ENCODE assay signal across 20 cellular contexts in the genomic region with DNA sequence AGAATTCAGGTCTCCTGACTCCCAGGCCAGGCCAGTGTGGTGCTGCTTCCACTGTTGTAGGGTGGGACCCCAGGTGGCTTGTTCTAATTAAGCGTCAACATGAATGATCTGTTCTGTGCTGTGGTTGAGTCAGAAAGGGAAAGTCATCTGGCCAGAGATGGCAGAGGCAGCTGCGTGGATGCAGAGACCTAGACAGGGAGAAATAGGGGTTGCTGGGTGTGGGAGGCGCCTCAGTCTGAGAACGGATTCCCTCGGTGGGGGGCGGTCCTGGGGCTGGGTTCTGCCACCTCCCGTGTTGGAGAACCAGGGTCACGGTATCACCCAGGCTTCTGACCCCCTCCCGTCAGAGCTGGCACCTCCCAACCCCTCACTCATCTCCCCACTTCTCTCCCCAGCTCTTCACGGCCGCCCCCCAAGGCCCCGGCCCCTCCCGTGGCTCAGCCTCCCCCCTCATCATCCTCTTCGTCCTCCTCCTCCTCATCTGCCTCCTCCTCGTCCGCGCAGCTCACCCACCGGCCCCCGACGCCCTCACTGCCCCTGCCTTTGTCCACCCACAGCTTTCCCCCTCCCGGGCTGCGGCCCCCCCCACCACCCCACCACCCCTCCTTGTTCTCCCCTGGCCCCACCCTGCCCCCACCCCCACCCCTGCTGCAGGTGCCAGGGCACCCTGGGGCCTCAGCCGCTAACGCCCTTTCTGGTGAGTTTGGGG. TPM values are rescaled to one million over a fixed set of nuclear protein-coding genes. Genes with fewer than 3 reads are reported as not detected.
DNase-seq lines count a peak whose midpoint lies in the region; ATAC-seq and TF ChIP-seq lines count a peak whose summit lies in the region.
"Had no signal": no experiment of that assay in that cellular context is flagged by ENCODE, and none has a peak within 500 bp of the region (broad histone marks: within the 10 kb centered on the region; RNA-seq: fewer than 3 reads in every experiment).

No MANE protein-coding gene starts in this region.

- ATAC-seq in activated CD8-positive, alpha-beta memory T cell treated with anti-CD3 and anti-CD28 coated beads, Interleukin-2, amount 10 ng/mL, durations not matched to agents 7 days and 5 days = no peak
- no peak for ATAC-seq in GM18858 (IDR thresholded peaks at IDR 0.05; ENCODE audit: unreplicated experiment)
- ATAC-seq in HG02623 (IDR thresholded peaks at IDR 0.05; ENCODE audit: unreplicated experiment) = no peak
- ATAC-seq: GM23338, Panc1 had no signal

- no peak overlapping the region for H2AFZ ChIP-seq in neural progenitor cell (replicated peaks)
- H2AFZ ChIP-seq: GM23338, hepatocyte had no signal

- peak overlapping the region; percentile 1 for H3K4me3 Mint-ChIP-seq in activated CD8-positive, alpha-beta memory T cell treated with anti-CD3 and anti-CD28 coated beads, Interleukin-2, amount 10 ng/mL, durations not matched to agents 7 days and 5 days
- no peak overlapping the region for H3K4me3 Mint-ChIP-seq in dendritic cell treated with granulocyte-macrophage colony-stimulating factor and Interleukin-4, amounts not matched to agents 40 ng/mL and 50 ng/mL, for 4 days
- peak overlapping the region; percentile 33 for H3K4me3 Mint-ChIP-seq in neural progenitor cell
- H3K4me3 Mint-ChIP-seq: GM23338 had no signal

- no peaks in the 10 kb centered on the region for H3K9me3 ChIP-seq in HEK293 (ENCODE audit: control insufficient read depth, insufficient read depth, low read depth, low read length)
- no peaks in the 10 kb centered on the region for H3K9me3 ChIP-seq in neural progenitor cell (ENCODE audit: low read depth)
- H3K9me3 ChIP-seq: Caco-2, esophagus squamous epithelium, MG63 had no signal

- H3K4me1 ChIP-seq in HEK293 (ENCODE audit: control insufficient read depth, insufficient read depth, low read length) (peaks cover 7% of the 10 kb centered on the region), neural progenitor cell (peaks cover 8% of the 10 kb centered on the region)
- H3K4me1 ChIP-seq: Caco-2 had no signal

- H3F3A ChIP-seq in neural progenitor cell (ENCODE audit: low read depth) = peaks cover 3% of the 10 kb centered on the region

- DNase-seq in activated CD8-positive, alpha-beta memory T cell treated with anti-CD3 and anti-CD28 coated beads, Interleukin-2, amount 10 ng/mL, durations not matched to agents 7 days and 5 days = no peak
- DNase-seq in activated CD8-positive, alpha-beta memory T cell treated with anti-CD3 and anti-CD28 coated beads, Interleukin-2, amount 50 U/mL, for 4 hours = no peak
- DNase-seq in neural progenitor cell (ENCODE audit: low spot score) (no peak), SK-N-DZ (ENCODE audit: low spot score) (no peak)
- DNase-seq: ACHN; Caco-2; cortex of kidney; esophagus squamous epithelium; kidney glomerular epithelial cell; MG63; NCI-H2081 treated with DMSO at 0.1 percent for 48 hours; NCI-H748 treated with DMSO at 0.1 percent for 48 hours; stimulated activated naive CD4-positive, alpha-beta T cell had no signal

- CTCF ChIA-PET in activated CD8-positive, alpha-beta memory T cell treated with anti-CD3 and anti-CD28 coated beads, Interleukin-2, amount 10 ng/mL, durations not matched to agents 7 days and 5 days (lab: Charles Lee) = interaction anchor here (0.6 to 1.1 kb wide), 2 partner anchors 29 to 254 kb away, joined by 3 read pairs; no protein-coding TSS in a partner anchor
- CTCF ChIA-PET in HEK293 (lab: Yijun Ruan, JAX) = interaction anchor here (0.7 to 0.8 kb wide), 2 partner anchors 31 to 647 kb away, joined by 3 read pairs; no protein-coding TSS in a partner anchor

- H3K4me2 ChIP-seq in neural progenitor cell = no peak overlapping the region
- H3K4me2 ChIP-seq: GM23338, hepatocyte had no signal

- POLR2A ChIA-PET in HEK293 (lab: Yijun Ruan, JAX) = interaction anchor here (0.5 to 1.4 kb wide), 4 partner anchors 12 to 114 kb away, joined by 3 to 4 read pairs (median 4); no protein-coding TSS in a partner anchor

- H3K36me3 Mint-ChIP-seq in activated CD8-positive, alpha-beta memory T cell treated with anti-CD3 and anti-CD28 coated beads, Interleukin-2, amount 10 ng/mL, durations not matched to agents 7 days and 5 days = peaks cover 51% of the 10 kb centered on the region
- peaks cover 96% of the 10 kb centered on the region for H3K36me3 Mint-ChIP-seq in dendritic cell treated with granulocyte-macrophage colony-stimulating factor and Interleukin-4, amounts not matched to agents 40 ng/mL and 50 ng/mL, for 4 days (ENCODE audit: low read depth)
- H3K36me3 Mint-ChIP-seq in neural progenitor cell = peaks cover 30% of the 10 kb centered on the region

- H3K4me1 Mint-ChIP-seq in activated CD8-positive, alpha-beta memory T cell treated with anti-CD3 and anti-CD28 coated beads, Interleukin-2, amount 10 ng/mL, durations not matched to agents 7 days and 5 days = peaks cover 38% of the 10 kb centered on the region
- peaks cover 62% of the 10 kb centered on the region for H3K4me1 Mint-ChIP-seq in dendritic cell treated with granulocyte-macrophage colony-stimulating factor and Interleukin-4, amounts not matched to agents 40 ng/mL and 50 ng/mL, for 4 days (ENCODE audit: low read depth)
- H3K4me1 Mint-ChIP-seq in neural progenitor cell = peaks cover 22% of the 10 kb centered on the region

- H3K4me3 ChIP-seq in HEK293 (ENCODE audit: low read depth, low read length) (no peak overlapping the region), neural progenitor cell (no peak overlapping the region)
- H3K4me3 ChIP-seq: esophagus squamous epithelium, GM23338, hepatocyte, MG63 had no signal

- peaks cover 31% of the 10 kb centered on the region for H3K79me2 ChIP-seq in neural progenitor cell (ENCODE audit: low read depth)

- no peak overlapping the region for H3K9ac ChIP-seq in neural progenitor cell

- no peaks in the 10 kb centered on the region for H3K27me3 Mint-ChIP-seq in activated CD8-positive, alpha-beta memory T cell treated with anti-CD3 and anti-CD28 coated beads, Interleukin-2, amount 10 ng/mL, durations not matched to agents 7 days and 5 days
- H3K27me3 Mint-ChIP-seq in dendritic cell treated with granulocyte-macrophage colony-stimulating factor and Interleukin-4, amounts not matched to agents 40 ng/mL and 50 ng/mL, for 4 days = no peaks in the 10 kb centered on the region
- no peaks in the 10 kb centered on the region for H3K27me3 Mint-ChIP-seq in neural progenitor cell (ENCODE audit: insufficient read depth, low read depth)

- no peak overlapping the region for H3K27ac ChIP-seq in HEK293 (ENCODE audit: extremely low read depth, low read depth, low read length)
- H3K27ac ChIP-seq in neural progenitor cell = no peak overlapping the region
- H3K27ac ChIP-seq: esophagus squamous epithelium, hepatocyte had no signal

- no peak overlapping the region for H3K27ac Mint-ChIP-seq in activated CD8-positive, alpha-beta memory T cell treated with anti-CD3 and anti-CD28 coated beads, Interleukin-2, amount 10 ng/mL, durations not matched to agents 7 days and 5 days
- H3K27ac Mint-ChIP-seq in dendritic cell treated with granulocyte-macrophage colony-stimulating factor and Interleukin-4, amounts not matched to agents 40 ng/mL and 50 ng/mL, for 4 days = peak overlapping the region; percentile 42
- no peak overlapping the region for H3K27ac Mint-ChIP-seq in neural progenitor cell
- H3K27ac Mint-ChIP-seq: GM23338 had no signal

- no peaks in the 10 kb centered on the region for H3K27me3 ChIP-seq in neural progenitor cell
- H3K27me3 ChIP-seq: esophagus squamous epithelium, hepatocyte, MG63 had no signal

- intact Hi-C loops in dendritic cell treated with granulocyte-macrophage colony-stimulating factor and Interleukin-4, amounts not matched to agents 40 ng/mL and 50 ng/mL, for 4 days (cut with micrococcal nuclease) = no loop called here

- peaks cover 29 to 84% of the 10 kb centered on the region in 2 experiments; a peak in 2 of 3 replicates for H3K36me3 ChIP-seq in HEK293 (ENCODE audit: control insufficient read depth in 2 of 2, insufficient read depth in 1 of 2, low read length in 2 of 2)
- H3K36me3 ChIP-seq in neural progenitor cell = no peaks in the 10 kb centered on the region

- H4K20me1 ChIP-seq in neural progenitor cell (ENCODE audit: low read depth) = peaks cover 52% of the 10 kb centered on the region

- no peaks in the 10 kb centered on the region for H3K9me3 Mint-ChIP-seq in activated CD8-positive, alpha-beta memory T cell treated with anti-CD3 and anti-CD28 coated beads, Interleukin-2, amount 10 ng/mL, durations not matched to agents 7 days and 5 days (ENCODE audit: low read depth)
- no peaks in the 10 kb centered on the region for H3K9me3 Mint-ChIP-seq in dendritic cell treated with granulocyte-macrophage colony-stimulating factor and Interleukin-4, amounts not matched to agents 40 ng/mL and 50 ng/mL, for 4 days
- H3K9me3 Mint-ChIP-seq in neural progenitor cell = no peaks in the 10 kb centered on the region
- H3K9me3 Mint-ChIP-seq: GM23338 had no signal

- TF ChIP-seq CTCF in HEK293 (tag by site-specific recombination; IDR thresholded peaks at IDR 0.05) (no peak), neural progenitor cell (IDR thresholded peaks at IDR 0.05) (no peak)

RNA-seq across cellular contexts. Expression of a gene that starts 5.7 kb away (rescaled TPM):
- total RNA-seq in activated CD8-positive, alpha-beta memory T cell treated with anti-CD3 and anti-CD28 coated beads, Interleukin-2, amount 10 ng/mL, durations not matched to agents 7 days and 5 days = 100 to 1,000 TPM; 102 to 142 TPM
- total RNA-seq in neural progenitor cell (ENCODE audit: low replicate concordance) = 3.6 and 20.5 TPM in 2 replicates
- polyA plus RNA-seq in SK-N-DZ (2014; cell fraction: cytosol; rRNA removed) = 21.6 and 21.9 TPM in 2 replicates
- polyA plus RNA-seq in SK-N-DZ (2014; cell fraction: nucleus; rRNA removed) = 38.3 and 53.2 TPM in 2 replicates

RNA-seq across cellular contexts. Expression of a gene that starts 13.2 kb away (rescaled TPM):
- 100 to 1,000 TPM; 111 to 116 TPM for total RNA-seq in activated CD8-positive, alpha-beta memory T cell treated with anti-CD3 and anti-CD28 coated beads, Interleukin-2, amount 10 ng/mL, durations not matched to agents 7 days and 5 days
- 3.5 and 14.6 TPM in 2 replicates for total RNA-seq in neural progenitor cell (ENCODE audit: low replicate concordance)
- 11.3 and 11.7 TPM in 2 replicates for polyA plus RNA-seq in SK-N-DZ (2014; cell fraction: cytosol; rRNA removed)
- polyA plus RNA-seq in SK-N-DZ (2014; cell fraction: nucleus; rRNA removed) = 57.9 and 107 TPM in 2 replicates

RNA-seq across cellular contexts. Expression of a gene that starts 35.0 kb away (rescaled TPM):
- total RNA-seq in activated CD8-positive, alpha-beta memory T cell treated with anti-CD3 and anti-CD28 coated beads, Interleukin-2, amount 10 ng/mL, durations not matched to agents 7 days and 5 days = 10 to 100 TPM; 86.3 to 93.3 TPM
- total RNA-seq in neural progenitor cell (ENCODE audit: low replicate concordance) = 4.6 and 8.8 TPM in 2 replicates
- 1.5 and 2.9 TPM in 2 replicates for polyA plus RNA-seq in SK-N-DZ (2014; cell fraction: cytosol; rRNA removed)
- 3.0 and 9.9 TPM in 2 replicates for polyA plus RNA-seq in SK-N-DZ (2014; cell fraction: nucleus; rRNA removed)

RNA-seq across cellular contexts. Expression of a gene that starts 53.8 kb away (rescaled TPM):
- 10 to 100 TPM; 12.2 to 15.3 TPM for total RNA-seq in activated CD8-positive, alpha-beta memory T cell treated with anti-CD3 and anti-CD28 coated beads, Interleukin-2, amount 10 ng/mL, durations not matched to agents 7 days and 5 days
- total RNA-seq in neural progenitor cell (ENCODE audit: low replicate concordance) = 9.2 and 15.3 TPM in 2 replicates
- 17.3 and 17.5 TPM in 2 replicates for polyA plus RNA-seq in SK-N-DZ (2014; cell fraction: cytosol; rRNA removed)
- polyA plus RNA-seq in SK-N-DZ (2014; cell fraction: nucleus; rRNA removed) = 13.5 and 17.8 TPM in 2 replicates
